Comparison of ENCODE assay signal across 26 cellular contexts in genomic region chr3:188571531-188572115, GRCh38.
"Had no signal": no experiment of that assay in that cellular context is flagged by ENCODE, and none has a peak within 500 bp of the region (broad histone marks: within the 10 kb centered on the region; RNA-seq: fewer than 3 reads in every experiment).

No MANE protein-coding gene starts in this region.

- H3K27ac Mint-ChIP-seq: activated CD4-positive, alpha-beta memory T cell treated with anti-CD3 and anti-CD28 coated beads, Interleukin-2, amount 10 ng/mL, durations not matched to agents 7 days and 5 days; activated CD4-positive, alpha-beta T cell treated with anti-CD3 and anti-CD28 coated beads, Interleukin-2, amount 10 ng/mL, durations not matched to agents 7 days and 5 days; activated naive CD4-positive, alpha-beta T cell treated with anti-CD3 and anti-CD28 coated beads, Interleukin-2, amount 10 ng/mL, durations not matched to agents 7 days and 5 days; activated naive CD8-positive, alpha-beta T cell treated with anti-CD3 and anti-CD28 coated beads, Interleukin-2, amount 10 ng/mL, durations not matched to agents 7 days and 5 days; activated T-cell treated with anti-CD3 and anti-CD28 coated beads, Interleukin-2, amount 50 U/mL, for 24 hours; brain; dendritic cell treated with granulocyte-macrophage colony-stimulating factor and Interleukin-4, amounts not matched to agents 40 ng/mL and 50 ng/mL, for 4 days; T-helper 1 cell treated with Interleukin-12 subunit alpha and Interleukin-12 subunit beta and Interleukin-4 antibody, amounts not matched to agents 30 μg/mL and 1 μg/mL, for 36 hours; WTC11 had no signal

- DNase-seq: activated CD4-positive, alpha-beta memory T cell treated with anti-CD3 and anti-CD28 coated beads, Interleukin-2, amount 10 ng/mL, durations not matched to agents 7 days and 5 days; activated CD4-positive, alpha-beta T cell treated with anti-CD3 and anti-CD28 coated beads for 1 hour; activated CD4-positive, alpha-beta T cell treated with anti-CD3 and anti-CD28 coated beads, Interleukin-2, amount 10 ng/mL, durations not matched to agents 7 days and 5 days; activated CD8-positive, alpha-beta memory T cell treated with anti-CD3 and anti-CD28 coated beads, Interleukin-2, amount 50 U/mL, for 48 hours; activated gamma-delta T cell; activated naive CD4-positive, alpha-beta T cell treated with anti-CD3 and anti-CD28 coated beads, Interleukin-2, amount 10 ng/mL, durations not matched to agents 7 days and 5 days; activated naive CD8-positive, alpha-beta T cell treated with anti-CD3 and anti-CD28 coated beads, Interleukin-2, amount 10 ng/mL, durations not matched to agents 7 days and 5 days; activated T-cell treated with anti-CD3 and anti-CD28 coated beads, Interleukin-2, amount 50 U/mL, for 24 hours; central memory CD4-positive, alpha-beta T cell; esophagus squamous epithelium; kidney; mesendoderm; mucosa of descending colon; posterior cingulate gyrus; right lobe of liver; stimulated activated CD4-positive, alpha-beta T cell treated with anti-CD3 and anti-CD28 coated beads, Interleukin-2, amount 100 ng/mL, for 48 hours; stimulated activated naive CD4-positive, alpha-beta T cell treated with Interleukin-2 at 50 U/mL for 16 hours; transverse colon had no signal

- H3K36me3 Mint-ChIP-seq: activated naive CD8-positive, alpha-beta T cell treated with anti-CD3 and anti-CD28 coated beads, Interleukin-2, amount 10 ng/mL, durations not matched to agents 7 days and 5 days; brain; natural killer cell treated with Interleukin-12 subunit alpha and Interleukin-12 subunit beta and Interleukin-15 and Interleukin-18, amount 100 ng/mL, for 72 hours; WTC11 had no signal

- H3K9me3 Mint-ChIP-seq: activated CD4-positive, alpha-beta memory T cell treated with anti-CD3 and anti-CD28 coated beads, Interleukin-2, amount 10 ng/mL, durations not matched to agents 7 days and 5 days; activated CD4-positive, alpha-beta T cell treated with anti-CD3 and anti-CD28 coated beads, Interleukin-2, amount 10 ng/mL, durations not matched to agents 7 days and 5 days; activated naive CD4-positive, alpha-beta T cell treated with anti-CD3 and anti-CD28 coated beads, Interleukin-2, amount 10 ng/mL, durations not matched to agents 7 days and 5 days; activated naive CD8-positive, alpha-beta T cell treated with anti-CD3 and anti-CD28 coated beads, Interleukin-2, amount 10 ng/mL, durations not matched to agents 7 days and 5 days; activated T-cell treated with anti-CD3 and anti-CD28 coated beads, Interleukin-2, amount 50 U/mL, for 24 hours; brain; dendritic cell treated with granulocyte-macrophage colony-stimulating factor and Interleukin-4, amounts not matched to agents 40 ng/mL and 50 ng/mL, for 4 days; T-helper 1 cell treated with Interleukin-12 subunit alpha and Interleukin-12 subunit beta and Interleukin-4 antibody, amounts not matched to agents 30 μg/mL and 1 μg/mL, for 36 hours; WTC11 had no signal

- H3K4me1 Mint-ChIP-seq: activated CD4-positive, alpha-beta T cell treated with anti-CD3 and anti-CD28 coated beads, Interleukin-2, amount 10 ng/mL, durations not matched to agents 7 days and 5 days; activated naive CD4-positive, alpha-beta T cell treated with anti-CD3 and anti-CD28 coated beads, Interleukin-2, amount 10 ng/mL, durations not matched to agents 7 days and 5 days had no signal

- H3K27me3 Mint-ChIP-seq: activated CD4-positive, alpha-beta memory T cell treated with anti-CD3 and anti-CD28 coated beads, Interleukin-2, amount 10 ng/mL, durations not matched to agents 7 days and 5 days; activated CD4-positive, alpha-beta T cell treated with anti-CD3 and anti-CD28 coated beads, Interleukin-2, amount 10 ng/mL, durations not matched to agents 7 days and 5 days; activated naive CD4-positive, alpha-beta T cell treated with anti-CD3 and anti-CD28 coated beads, Interleukin-2, amount 10 ng/mL, durations not matched to agents 7 days and 5 days; activated naive CD8-positive, alpha-beta T cell treated with anti-CD3 and anti-CD28 coated beads, Interleukin-2, amount 10 ng/mL, durations not matched to agents 7 days and 5 days; activated T-cell treated with anti-CD3 and anti-CD28 coated beads, Interleukin-2, amount 50 U/mL, for 24 hours; brain; dendritic cell treated with granulocyte-macrophage colony-stimulating factor and Interleukin-4, amounts not matched to agents 40 ng/mL and 50 ng/mL, for 4 days; natural killer cell treated with Interleukin-12 subunit alpha and Interleukin-12 subunit beta and Interleukin-15 and Interleukin-18, amount 100 ng/mL, for 72 hours had no signal

- H3K4me3 Mint-ChIP-seq: activated CD4-positive, alpha-beta memory T cell treated with anti-CD3 and anti-CD28 coated beads, Interleukin-2, amount 10 ng/mL, durations not matched to agents 7 days and 5 days; activated CD4-positive, alpha-beta T cell treated with anti-CD3 and anti-CD28 coated beads, Interleukin-2, amount 10 ng/mL, durations not matched to agents 7 days and 5 days; activated naive CD4-positive, alpha-beta T cell treated with anti-CD3 and anti-CD28 coated beads, Interleukin-2, amount 10 ng/mL, durations not matched to agents 7 days and 5 days; activated naive CD8-positive, alpha-beta T cell treated with anti-CD3 and anti-CD28 coated beads, Interleukin-2, amount 10 ng/mL, durations not matched to agents 7 days and 5 days; activated T-cell treated with anti-CD3 and anti-CD28 coated beads, Interleukin-2, amount 50 U/mL, for 24 hours; brain; dendritic cell treated with granulocyte-macrophage colony-stimulating factor and Interleukin-4, amounts not matched to agents 40 ng/mL and 50 ng/mL, for 4 days; natural killer cell treated with Interleukin-12 subunit alpha and Interleukin-12 subunit beta and Interleukin-15 and Interleukin-18, amount 100 ng/mL, for 72 hours; T-helper 1 cell treated with Interleukin-12 subunit alpha and Interleukin-12 subunit beta and Interleukin-4 antibody, amounts not matched to agents 30 μg/mL and 1 μg/mL, for 36 hours; WTC11 had no signal

- H3K27ac ChIP-seq: ascending aorta, epithelial cell of prostate, esophagus squamous epithelium, hepatocyte, right lobe of liver, transverse colon had no signal
